In genomic region chr12:108214486-108214885, GRCh38 we compare ENCODE assay signal across 9 cellular contexts.
DNase-seq lines count a peak whose midpoint lies in the region; ATAC-seq, FAIRE-seq and TF ChIP-seq lines count a peak whose summit lies in the region.
"Had no signal": no experiment of that assay in that cellular context is flagged by ENCODE, and none has a peak within 500 bp of the region (broad histone marks: within the 10 kb centered on the region; RNA-seq: fewer than 3 reads in every experiment).

No MANE protein-coding gene starts in this region.

- no peaks in the 10 kb centered on the region for H4K20me1 ChIP-seq in fibroblast of lung (ENCODE audit: control insufficient read depth, extremely low read depth, insufficient read depth, low read length)

- no peak for TF ChIP-seq POLR2A in GM12892 (IDR thresholded peaks at IDR 0.05; ENCODE audit: low read depth, low read length)

- no peaks in the 10 kb centered on the region for H3K79me2 ChIP-seq in fibroblast of lung (ENCODE audit: control insufficient read depth, insufficient read depth, low read length)

- H3K36me3 ChIP-seq in SJCRH30, result no peaks in the 10 kb centered on the region
- H3K36me3 ChIP-seq in fibroblast of lung (ENCODE audit: control insufficient read depth, insufficient read depth, low read length), result no peaks in the 10 kb centered on the region

- no peak overlapping the region for H3K9ac ChIP-seq in fibroblast of lung (ENCODE audit: insufficient read depth, low read length)

- no peak for FAIRE-seq in GM12892 (lab: Jason Lieb, UNC)

- no peak overlapping the region for H3K4me2 ChIP-seq in fibroblast of lung (ENCODE audit: extremely low read depth, insufficient read depth, low read length)

- ATAC-seq in GM18870 (IDR thresholded peaks at IDR 0.05; ENCODE audit: unreplicated experiment), result no peak
- ATAC-seq: activated CD4-positive, CD25-positive, alpha-beta regulatory T cell treated with anti-CD3 and anti-CD28 coated beads, Interleukin-2, amount 50 U/mL, for 24 hours had no signal

- H3K9me3 ChIP-seq in SJCRH30 (replicated peaks) (no peaks in the 10 kb centered on the region), fibroblast of lung (ENCODE audit: control insufficient read depth, insufficient read depth, low read depth, low read length) (no peaks in the 10 kb centered on the region)

- H3K27me3 ChIP-seq in SJCRH30, result no peaks in the 10 kb centered on the region
- H3K27me3 ChIP-seq in fibroblast of lung (ENCODE audit: control insufficient read depth, insufficient read depth, low read length), result no peaks in the 10 kb centered on the region

- no peak for TF ChIP-seq CTCF in fibroblast of lung (conservative IDR thresholded peaks at IDR 0.05 in 1 of 2, IDR thresholded peaks at IDR 0.05 in 1 of 2; ENCODE audit: low read depth in 1 of 2, low read length in 2 of 2)

- DNase-seq in A172 (ENCODE audit: low spot score) (peak; percentile 4), GM12892 (ENCODE audit: insufficient read length) (peak; percentile 29), SJCRH30 (peak; percentile 33 to 54), fibroblast of lung (ENCODE audit: low read depth in 2 of 2) (peak; percentile 2 to 7), NCI-H748 treated with DMSO at 0.1 percent for 48 hours (lab: John Stamatoyannopoulos, UW) (no peak), inferior parietal cortex (ENCODE audit: extremely low spot score) (no peak), NCI-H345 (lab: John Stamatoyannopoulos, UW) (no peak)

- H3K4me1 ChIP-seq in SJCRH30 (no peaks in the 10 kb centered on the region), fibroblast of lung (ENCODE audit: control insufficient read depth, extremely low read depth, insufficient read depth, low read length) (no peaks in the 10 kb centered on the region)

- no peak overlapping the region for H3K4me3 ChIP-seq in SJCRH30
- H3K4me3 ChIP-seq in fibroblast of lung (replicated peaks in 1 of 4; ENCODE audit: control extremely low read depth in 1 of 4, insufficient read depth in 1 of 4, low read depth in 3 of 4, low read length in 4 of 4), result no peak overlapping the region

- H3K27ac ChIP-seq in SJCRH30 (no peak overlapping the region), fibroblast of lung (ENCODE audit: insufficient read depth, low read length) (no peak overlapping the region)

- no peak overlapping the region for H2AFZ ChIP-seq in fibroblast of lung (ENCODE audit: low read length)

Comparison
In these comparisons a context has a peak if more than half of its experiments do, and no peak if none do; other contexts are left out.
1. DNase-seq: peak in A172 (single experiment), GM12892 (single experiment), SJCRH30 (2 of 2) and fibroblast of lung (2 of 2); none in NCI-H748 treated with DMSO at 0.1 percent for 48 hours (single experiment), inferior parietal cortex (single experiment) and NCI-H345 (single experiment).